In genomic region chr12:6562881-6563280, GRCh38 we compare ENCODE assay signal across 12 cellular contexts. TPM values are rescaled to one million over a fixed set of nuclear protein-coding genes. Genes with fewer than 3 reads are reported as not detected.
DNase-seq lines count a peak whose midpoint lies in the region; ATAC-seq and TF ChIP-seq lines count a peak whose summit lies in the region.
"Had no signal": no experiment of that assay in that cellular context is flagged by ENCODE, and none has a peak within 500 bp of the region (broad histone marks: within the 10 kb centered on the region; RNA-seq: fewer than 3 reads in every experiment).

No MANE protein-coding gene starts in this region.

- in situ Hi-C loops in KBM-7 (cut with MboI; ENCODE audit: low pct_unique_long_range_greater_than_20kb, low sequenced_read_pairs), result no loop called here

- ATAC-seq in activated T-cell treated with anti-CD3 and anti-CD28 coated beads, Interleukin-2, amount 50 U/mL, for 4 hours, result no peak
- ATAC-seq in activated CD8-positive, alpha-beta T cell treated with anti-CD3 and anti-CD28 coated beads, Interleukin-2, amount 10 ng/mL, durations not matched to agents 7 days and 5 days, result no peak
- no peak for ATAC-seq in HG03571 (IDR thresholded peaks at IDR 0.05; ENCODE audit: unreplicated experiment)

- no peak overlapping the region for H3K18ac ChIP-seq in mesenchymal stem cell (ENCODE audit: low read depth in 1 of 2, low read length in 2 of 2)

- no peak overlapping the region for H2BK15ac ChIP-seq in mesenchymal stem cell (ENCODE audit: low read depth, poor library complexity, severe bottlenecking)

- TF ChIP-seq POLR2A in esophagus muscularis mucosa (IDR thresholded peaks at IDR 0.05; ENCODE audit: low read depth), result no peak

- no peak overlapping the region for H2AFZ ChIP-seq in mesenchymal stem cell (ENCODE audit: low read depth, low read length)

- H4K91ac ChIP-seq in mesenchymal stem cell (ENCODE audit: low read length), result no peak overlapping the region

- H3K36me3 Mint-ChIP-seq in activated T-cell treated with anti-CD3 and anti-CD28 coated beads, Interleukin-2, amount 50 U/mL, for 24 hours (ENCODE audit: low read depth), result peaks cover 97% of the 10 kb centered on the region
- peaks cover 56% of the 10 kb centered on the region for H3K36me3 Mint-ChIP-seq in activated T-cell treated with anti-CD3 and anti-CD28 coated beads, Interleukin-2, amount 50 U/mL, for 4 hours (ENCODE audit: insufficient read depth)
- H3K36me3 Mint-ChIP-seq in Calu3 (ENCODE audit: insufficient read depth, unreplicated experiment), result peaks cover 86% of the 10 kb centered on the region
- H3K36me3 Mint-ChIP-seq in activated CD8-positive, alpha-beta T cell treated with anti-CD3 and anti-CD28 coated beads, Interleukin-2, amount 10 ng/mL, durations not matched to agents 7 days and 5 days (ENCODE audit: low read depth), result peaks cover 76% of the 10 kb centered on the region

- no peak overlapping the region for H2BK12ac ChIP-seq in mesenchymal stem cell (ENCODE audit: low read length in 2 of 2)

- H3K79me1 ChIP-seq in mesenchymal stem cell (replicated peaks; ENCODE audit: low read length, poor library complexity, severe bottlenecking), result peaks cover 38% of the 10 kb centered on the region

- no TSS peak for BruUV-seq in Calu3 (replicated peaks; lab: Mats Ljungman, UMichigan)

- no peak overlapping the region for H2BK120ac ChIP-seq in mesenchymal stem cell (ENCODE audit: low read depth, low read length)

- H3K27ac Mint-ChIP-seq in activated T-cell treated with anti-CD3 and anti-CD28 coated beads, Interleukin-2, amount 50 U/mL, for 24 hours, result peak overlapping the region; percentile 83
- peak overlapping the region; percentile 36 for H3K27ac Mint-ChIP-seq in Calu3 (ENCODE audit: unreplicated experiment)
- H3K27ac Mint-ChIP-seq in activated CD8-positive, alpha-beta T cell treated with anti-CD3 and anti-CD28 coated beads, Interleukin-2, amount 10 ng/mL, durations not matched to agents 7 days and 5 days, result peak overlapping the region; percentile 47

- no peak overlapping the region for H3K4ac ChIP-seq in mesenchymal stem cell (ENCODE audit: low read depth in 1 of 2, low read length in 2 of 2)

- H3K27me3 Mint-ChIP-seq in activated T-cell treated with anti-CD3 and anti-CD28 coated beads, Interleukin-2, amount 50 U/mL, for 24 hours, result no peaks in the 10 kb centered on the region
- no peaks in the 10 kb centered on the region for H3K27me3 Mint-ChIP-seq in activated T-cell treated with anti-CD3 and anti-CD28 coated beads, Interleukin-2, amount 50 U/mL, for 4 hours (ENCODE audit: low read depth)
- H3K27me3 Mint-ChIP-seq in Calu3 (ENCODE audit: unreplicated experiment), result no peaks in the 10 kb centered on the region
- H3K27me3 Mint-ChIP-seq in activated CD8-positive, alpha-beta T cell treated with anti-CD3 and anti-CD28 coated beads, Interleukin-2, amount 10 ng/mL, durations not matched to agents 7 days and 5 days (ENCODE audit: low read depth), result no peaks in the 10 kb centered on the region

- H3K4me3 ChIP-seq in mesenchymal stem cell (ENCODE audit: insufficient read depth in 1 of 2, low read depth in 1 of 2, low read length in 2 of 2) (no peak overlapping the region), esophagus muscularis mucosa (no peak overlapping the region)

- H3K9me3 ChIP-seq in mesenchymal stem cell (ENCODE audit: control insufficient read depth, low read length), result no peaks in the 10 kb centered on the region
- no peaks in the 10 kb centered on the region for H3K9me3 ChIP-seq in esophagus muscularis mucosa
- H3K9me3 ChIP-seq: Caco-2 had no signal

- no peak overlapping the region for H3K14ac ChIP-seq in mesenchymal stem cell (ENCODE audit: low read length in 2 of 2)

- no peak overlapping the region for H4K8ac ChIP-seq in mesenchymal stem cell (ENCODE audit: low read length)

- CTCF ChIA-PET in Calu3 (lab: Charles Lee), result no interaction called here
- CTCF ChIA-PET in activated CD8-positive, alpha-beta T cell treated with anti-CD3 and anti-CD28 coated beads, Interleukin-2, amount 10 ng/mL, durations not matched to agents 7 days and 5 days (lab: Charles Lee), result interaction anchor here (0.6 to 3.4 kb wide), 18 partner anchors 10 to 161 kb away, joined by 3 to 26 read pairs (median 4); partner anchors contain the start of genes COPS7A and ZNF384

- H3K4me1 Mint-ChIP-seq in activated T-cell treated with anti-CD3 and anti-CD28 coated beads, Interleukin-2, amount 50 U/mL, for 24 hours (ENCODE audit: low read depth), result peaks cover 58% of the 10 kb centered on the region
- peaks cover 34% of the 10 kb centered on the region for H3K4me1 Mint-ChIP-seq in activated T-cell treated with anti-CD3 and anti-CD28 coated beads, Interleukin-2, amount 50 U/mL, for 4 hours (ENCODE audit: low read depth)
- peaks cover 18% of the 10 kb centered on the region for H3K4me1 Mint-ChIP-seq in Calu3 (ENCODE audit: low read depth, unreplicated experiment)
- H3K4me1 Mint-ChIP-seq in activated CD8-positive, alpha-beta T cell treated with anti-CD3 and anti-CD28 coated beads, Interleukin-2, amount 10 ng/mL, durations not matched to agents 7 days and 5 days (ENCODE audit: low read depth), result peaks cover 35% of the 10 kb centered on the region

- H3K36me3 ChIP-seq in mesenchymal stem cell (ENCODE audit: control insufficient read depth in 1 of 2, insufficient read depth in 2 of 2, low read depth in 1 of 2, low read length in 2 of 2) (peaks cover 61 to 75% of the 10 kb centered on the region in 2 experiments), esophagus muscularis mucosa (peaks cover 40 to 80% (median 70%) of the 10 kb centered on the region in 4 donors)

- no peak overlapping the region for H3K27ac ChIP-seq in mesenchymal stem cell (ENCODE audit: low read length, poor library complexity, severe bottlenecking)
- H3K27ac ChIP-seq in esophagus muscularis mucosa (replicated peaks in 1 of 4), result no peak overlapping the region
- H3K27ac ChIP-seq: C4-2B had no signal

- no peak overlapping the region for H2AK5ac ChIP-seq in mesenchymal stem cell (ENCODE audit: low read length, severe bottlenecking)

- no peak overlapping the region for H3K23ac ChIP-seq in mesenchymal stem cell (ENCODE audit: low read length in 2 of 2)

- no peak overlapping the region for H2BK5ac ChIP-seq in mesenchymal stem cell (ENCODE audit: low read depth, low read length, poor library complexity, severe bottlenecking)

- no peak for DNase-seq in activated T-cell treated with anti-CD3 and anti-CD28 coated beads, Interleukin-2, amount 50 U/mL, for 24 hours
- no peak for DNase-seq in activated T-cell treated with anti-CD3 and anti-CD28 coated beads, Interleukin-2, amount 50 U/mL, for 4 hours
- DNase-seq in Calu3, result no peak
- no peak for DNase-seq in activated CD8-positive, alpha-beta T cell treated with anti-CD3 and anti-CD28 coated beads, Interleukin-2, amount 10 ng/mL, durations not matched to agents 7 days and 5 days
- DNase-seq in mesenchymal stem cell, result no peak
- no peak for DNase-seq in esophagus muscularis mucosa (ENCODE audit: extremely low spot score)
- DNase-seq in KBM-7, result no peak
- DNase-seq: NCI-H187 treated with DMSO at 0.1 percent for 48 hours, NCI-H446 treated with DMSO at 0.1 percent for 48 hours had no signal

- H3K4me2 ChIP-seq in mesenchymal stem cell (ENCODE audit: low read length, poor library complexity, severe bottlenecking), result no peak overlapping the region

- no peak overlapping the region for H3K4me3 Mint-ChIP-seq in activated T-cell treated with anti-CD3 and anti-CD28 coated beads, Interleukin-2, amount 50 U/mL, for 24 hours
- no peak overlapping the region for H3K4me3 Mint-ChIP-seq in activated T-cell treated with anti-CD3 and anti-CD28 coated beads, Interleukin-2, amount 50 U/mL, for 4 hours
- H3K4me3 Mint-ChIP-seq in Calu3 (ENCODE audit: low read depth, unreplicated experiment), result no peak overlapping the region
- H3K4me3 Mint-ChIP-seq in activated CD8-positive, alpha-beta T cell treated with anti-CD3 and anti-CD28 coated beads, Interleukin-2, amount 10 ng/mL, durations not matched to agents 7 days and 5 days, result no peak overlapping the region

- intact Hi-C loops in Calu3 (cut with micrococcal nuclease; ENCODE audit: unreplicated experiment) (no loop called here), esophagus muscularis mucosa (cut with DNase I) (no loop called here)

- TF ChIP-seq EP300 in esophagus muscularis mucosa (IDR thresholded peaks at IDR 0.05), result no peak

- H3K9ac ChIP-seq in mesenchymal stem cell (ENCODE audit: low read length), result peak overlapping the region; percentile 18

- POLR2A ChIA-PET in activated CD8-positive, alpha-beta T cell treated with anti-CD3 and anti-CD28 coated beads, Interleukin-2, amount 10 ng/mL, durations not matched to agents 7 days and 5 days (lab: Charles Lee), result interaction anchor here (0.9 to 1.1 kb wide), 2 partner anchors 14 to 25 kb away, joined by 3 read pairs; no protein-coding TSS in a partner anchor

- no peaks in the 10 kb centered on the region for H3K27me3 ChIP-seq in mesenchymal stem cell (ENCODE audit: control insufficient read depth in 1 of 2, insufficient read depth in 1 of 2, low read length in 2 of 2)
- H3K27me3 ChIP-seq in esophagus muscularis mucosa, result no peaks in the 10 kb centered on the region

- no peaks in the 10 kb centered on the region for H3K9me3 Mint-ChIP-seq in activated T-cell treated with anti-CD3 and anti-CD28 coated beads, Interleukin-2, amount 50 U/mL, for 24 hours
- no peaks in the 10 kb centered on the region for H3K9me3 Mint-ChIP-seq in activated T-cell treated with anti-CD3 and anti-CD28 coated beads, Interleukin-2, amount 50 U/mL, for 4 hours
- H3K9me3 Mint-ChIP-seq in Calu3 (ENCODE audit: low read depth, unreplicated experiment), result no peaks in the 10 kb centered on the region
- no peaks in the 10 kb centered on the region for H3K9me3 Mint-ChIP-seq in activated CD8-positive, alpha-beta T cell treated with anti-CD3 and anti-CD28 coated beads, Interleukin-2, amount 10 ng/mL, durations not matched to agents 7 days and 5 days (ENCODE audit: insufficient read depth)

- peaks cover 5% of the 10 kb centered on the region for H3K4me1 ChIP-seq in mesenchymal stem cell (ENCODE audit: control insufficient read depth, insufficient read depth, low read depth, low read length)
- H3K4me1 ChIP-seq in esophagus muscularis mucosa, result peaks cover 11 to 21% (median 14%) of the 10 kb centered on the region in 4 donors
- H3K4me1 ChIP-seq: Caco-2 had no signal

- WGBS in mesenchymal stem cell, result over 99% methylated on average over 10 of the region's 10 CpGs
- 92% methylated on average over 10 of the region's 10 CpGs for WGBS in esophagus muscularis mucosa

- TF ChIP-seq CTCF in Calu3 (IDR thresholded peaks at IDR 0.05; ENCODE audit: unreplicated experiment), result no peak
- no peak for TF ChIP-seq CTCF in esophagus muscularis mucosa (IDR thresholded peaks at IDR 0.05)

RNA-seq across cellular contexts. Expression of gene NOP2, which starts 5.2 kb away (rescaled TPM):
- 100 to 1,000 TPM; 267 to 300 (median 270) TPM for total RNA-seq in activated T-cell treated with anti-CD3 and anti-CD28 coated beads, Interleukin-2, amount 50 U/mL, for 4 hours
- total RNA-seq in Calu3 (2022), result 86.1 and 88.5 TPM in 2 replicates
- 10 to 100 TPM; 84.2 to 87.6 TPM for total RNA-seq in activated CD8-positive, alpha-beta T cell treated with anti-CD3 and anti-CD28 coated beads, Interleukin-2, amount 10 ng/mL, durations not matched to agents 7 days and 5 days
- 20.3 TPM for polyA plus RNA-seq in mesenchymal stem cell (2013, experiment 1 of 2)
- polyA plus RNA-seq in mesenchymal stem cell (2013, experiment 2 of 2), result 21.3 TPM
- 10 to 100 TPM; 17.9 to 32.3 (median 19.5) TPM for total RNA-seq in esophagus muscularis mucosa

RNA-seq across cellular contexts. Expression of gene IFFO1, which starts 7.0 kb away (rescaled TPM):
- total RNA-seq in activated T-cell treated with anti-CD3 and anti-CD28 coated beads, Interleukin-2, amount 50 U/mL, for 4 hours, result 10 to 100 TPM in 1 of 3 donors, 1 to 10 TPM in 2; 8.5 to 10.2 (median 9.8) TPM
- 0.76 and 1.0 TPM in 2 replicates for total RNA-seq in Calu3 (2022)
- total RNA-seq in activated CD8-positive, alpha-beta T cell treated with anti-CD3 and anti-CD28 coated beads, Interleukin-2, amount 10 ng/mL, durations not matched to agents 7 days and 5 days, result 10 to 100 TPM; 24.9 to 25.5 TPM
- 26.1 TPM for polyA plus RNA-seq in mesenchymal stem cell (2013, experiment 1 of 2)
- polyA plus RNA-seq in mesenchymal stem cell (2013, experiment 2 of 2), result 25.6 TPM
- total RNA-seq in esophagus muscularis mucosa, result 10 to 100 TPM; 12.1 to 26.2 (median 20.8) TPM

RNA-seq across cellular contexts. Expression of gene GAPDH, which starts 28.6 kb away (rescaled TPM):
- 1,000 to 10,000 TPM; 4,635 to 5,387 (median 5,019) TPM for total RNA-seq in activated T-cell treated with anti-CD3 and anti-CD28 coated beads, Interleukin-2, amount 50 U/mL, for 4 hours
- 2,412 and 2,552 TPM in 2 replicates for total RNA-seq in Calu3 (2022)
- 1,000 to 10,000 TPM; 6,175 to 6,471 TPM for total RNA-seq in activated CD8-positive, alpha-beta T cell treated with anti-CD3 and anti-CD28 coated beads, Interleukin-2, amount 10 ng/mL, durations not matched to agents 7 days and 5 days
- 4,502 TPM for polyA plus RNA-seq in mesenchymal stem cell (2013, experiment 1 of 2)
- 4,557 TPM for polyA plus RNA-seq in mesenchymal stem cell (2013, experiment 2 of 2)
- 1,000 to 10,000 TPM; 2,279 to 3,578 (median 2,742) TPM for total RNA-seq in esophagus muscularis mucosa

RNA-seq across cellular contexts. Expression of gene CHD4, which starts 44.3 kb away (rescaled TPM):
- 100 to 1,000 TPM; 311 to 336 (median 332) TPM for total RNA-seq in activated T-cell treated with anti-CD3 and anti-CD28 coated beads, Interleukin-2, amount 50 U/mL, for 4 hours
- 164 and 165 TPM in 2 replicates for total RNA-seq in Calu3 (2022)
- total RNA-seq in activated CD8-positive, alpha-beta T cell treated with anti-CD3 and anti-CD28 coated beads, Interleukin-2, amount 10 ng/mL, durations not matched to agents 7 days and 5 days, result 100 to 1,000 TPM; 277 to 292 TPM
- polyA plus RNA-seq in mesenchymal stem cell (2013, experiment 1 of 2), result 111 TPM
- polyA plus RNA-seq in mesenchymal stem cell (2013, experiment 2 of 2), result 104 TPM
- 100 to 1,000 TPM; 189 to 226 (median 218) TPM for total RNA-seq in esophagus muscularis mucosa
